ENCODE assay signal across 2 cellular contexts in genomic region chr7:148318092-148318756, GRCh38.
TF ChIP-seq lines count a peak whose summit lies in the region.

No MANE protein-coding gene starts in this region.

TF ChIP-seq in H1, 55 proteins besides CTCF, POLR2A, EP300 and RAD21:
- TF ChIP-seq KDM5A (IDR thresholded peaks at IDR 0.05; ENCODE audit: low read length): no peak
- no peak for TF ChIP-seq BCL11A (IDR thresholded peaks at IDR 0.05; ENCODE audit: low read depth in 2 of 2, low read length in 2 of 2)
- TF ChIP-seq RBBP5 (IDR thresholded peaks at IDR 0.05; ENCODE audit: borderline replicate concordance, low read depth, low read length): no peak
- no peak for TF ChIP-seq TAF1 (IDR thresholded peaks at IDR 0.05; ENCODE audit: low read depth, low read length)
- TF ChIP-seq, protein P1, sequence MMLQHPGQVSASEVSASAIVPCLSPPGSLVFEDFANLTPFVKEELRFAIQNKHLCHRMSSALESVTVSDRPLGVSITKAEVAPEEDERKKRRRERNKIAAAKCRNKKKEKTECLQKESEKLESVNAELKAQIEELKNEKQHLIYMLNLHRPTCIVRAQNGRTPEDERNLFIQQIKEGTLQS (IDR thresholded peaks at IDR 0.05; ENCODE audit: insufficient read depth, low read depth, low read length): no peak
- TF ChIP-seq SAP30 (IDR thresholded peaks at IDR 0.05; ENCODE audit: insufficient read depth, insufficient replicate concordance, low read length): no peak
- TF ChIP-seq TAF7 (optimal IDR thresholded peaks at IDR 0.05; ENCODE audit: borderline replicate concordance, low read depth, low read length): no peak
- no peak for TF ChIP-seq RNF2 (IDR thresholded peaks at IDR 0.05; ENCODE audit: borderline replicate concordance, low read depth, low read length, missing control alignments, poor library complexity, severe bottlenecking)
- TF ChIP-seq KDM1A (IDR thresholded peaks at IDR 0.05; ENCODE audit: borderline replicate concordance, low read length): no peak
- no peak for TF ChIP-seq ATF2 (IDR thresholded peaks at IDR 0.05; ENCODE audit: low read length)
- no peak for TF ChIP-seq FOSL1 (IDR thresholded peaks at IDR 0.05; ENCODE audit: insufficient read depth, low read depth, low read length)
- no peak for TF ChIP-seq SP1 (IDR thresholded peaks at IDR 0.05; ENCODE audit: low read depth, low read length)
- TF ChIP-seq SP4 (IDR thresholded peaks at IDR 0.05; ENCODE audit: low read length): no peak
- TF ChIP-seq SP2 (IDR thresholded peaks at IDR 0.05; ENCODE audit: low read length): no peak
- no peak for TF ChIP-seq TBP (IDR thresholded peaks at IDR 0.05; ENCODE audit: low read depth, low read length)
TF ChIP-seq in H1: peak in this region for 0.

TF ChIP-seq in GM12891, 5 proteins besides CTCF, POLR2A, EP300 and RAD21:
- TF ChIP-seq POU2F2 (IDR thresholded peaks at IDR 0.05; ENCODE audit: low read depth, low read length): no peak
- TF ChIP-seq PAX5 (IDR thresholded peaks at IDR 0.05; ENCODE audit: insufficient read depth, low read length, severe bottlenecking): no peak
- no peak for TF ChIP-seq SPI1 (IDR thresholded peaks at IDR 0.05; ENCODE audit: low read depth, low read length)
- TF ChIP-seq TAF1 (IDR thresholded peaks at IDR 0.05; ENCODE audit: low read depth, low read length): no peak
- TF ChIP-seq POLR2AphosphoS5 (IDR thresholded peaks at IDR 0.05; ENCODE audit: low read depth, low read length): no peak
TF ChIP-seq in GM12891: peak in this region for 0.
